2 cellular contexts compared by ENCODE assay signal in genomic region chr3:101532783-101533602, GRCh38.
TF ChIP-seq lines count a peak whose summit lies in the region.

No MANE protein-coding gene starts in this region.

TF ChIP-seq in SK-N-SH treated with all-trans-retinoic acid at 6 μM for 48 hours, 23 proteins besides CTCF, POLR2A, EP300 and RAD21:
- TF ChIP-seq ZNF565 (CRISPR knock-in tag; conservative IDR thresholded peaks at IDR 0.05; ENCODE audit: low read depth) (no peak), GLIS3 (CRISPR knock-in tag; IDR thresholded peaks at IDR 0.05) (no peak), TCF4 (CRISPR knock-in tag; IDR thresholded peaks at IDR 0.05; ENCODE audit: borderline replicate concordance) (no peak), BACH2 (CRISPR knock-in tag; IDR thresholded peaks at IDR 0.05; ENCODE audit: borderline replicate concordance) (no peak), ISL1 (CRISPR knock-in tag; IDR thresholded peaks at IDR 0.05) (no peak), ARNTL (CRISPR knock-in tag; IDR thresholded peaks at IDR 0.05; ENCODE audit: borderline replicate concordance, low read depth) (no peak), TOX (CRISPR knock-in tag; IDR thresholded peaks at IDR 0.05; ENCODE audit: borderline replicate concordance) (no peak), ZNF70 (CRISPR knock-in tag; IDR thresholded peaks at IDR 0.05) (no peak), ESRRG (CRISPR knock-in tag; IDR thresholded peaks at IDR 0.05) (no peak), ZC3H10 (CRISPR knock-in tag; IDR thresholded peaks at IDR 0.05) (no peak), SNAI2 (CRISPR knock-in tag; IDR thresholded peaks at IDR 0.05) (no peak)
- TF ChIP-seq, protein P1, sequence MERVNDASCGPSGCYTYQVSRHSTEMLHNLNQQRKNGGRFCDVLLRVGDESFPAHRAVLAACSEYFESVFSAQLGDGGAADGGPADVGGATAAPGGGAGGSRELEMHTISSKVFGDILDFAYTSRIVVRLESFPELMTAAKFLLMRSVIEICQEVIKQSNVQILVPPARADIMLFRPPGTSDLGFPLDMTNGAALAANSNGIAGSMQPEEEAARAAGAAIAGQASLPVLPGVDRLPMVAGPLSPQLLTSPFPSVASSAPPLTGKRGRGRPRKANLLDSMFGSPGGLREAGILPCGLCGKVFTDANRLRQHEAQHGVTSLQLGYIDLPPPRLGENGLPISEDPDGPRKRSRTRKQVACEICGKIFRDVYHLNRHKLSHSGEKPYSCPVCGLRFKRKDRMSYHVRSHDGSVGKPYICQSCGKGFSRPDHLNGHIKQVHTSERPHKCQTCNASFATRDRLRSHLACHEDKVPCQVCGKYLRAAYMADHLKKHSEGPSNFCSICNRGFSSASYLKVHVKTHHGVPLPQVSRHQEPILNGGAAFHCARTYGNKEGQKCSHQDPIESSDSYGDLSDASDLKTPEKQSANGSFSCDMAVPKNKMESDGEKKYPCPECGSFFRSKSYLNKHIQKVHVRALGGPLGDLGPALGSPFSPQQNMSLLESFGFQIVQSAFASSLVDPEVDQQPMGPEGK (CRISPR knock-in tag; IDR thresholded peaks at IDR 0.05; ENCODE audit: borderline replicate concordance), result no peak

TF ChIP-seq in SK-N-SH, 30 proteins besides CTCF, POLR2A, EP300 and RAD21:
- no peak for TF ChIP-seq TAF1 (IDR thresholded peaks at IDR 0.05; ENCODE audit: borderline replicate concordance, low read depth, low read length)
- no peak for TF ChIP-seq FOSL2 (IDR thresholded peaks at IDR 0.05; ENCODE audit: borderline replicate concordance, low read depth)
- TF ChIP-seq MAX (IDR thresholded peaks at IDR 0.05; ENCODE audit: low read depth), result no peak
- TF ChIP-seq SMC3 (IDR thresholded peaks at IDR 0.05; ENCODE audit: low read depth, low read length), result no peak
- no peak for TF ChIP-seq ELF1 (IDR thresholded peaks at IDR 0.05)
- no peak for TF ChIP-seq PBX3 (IDR thresholded peaks at IDR 0.05)
- TF ChIP-seq, protein P2, sequence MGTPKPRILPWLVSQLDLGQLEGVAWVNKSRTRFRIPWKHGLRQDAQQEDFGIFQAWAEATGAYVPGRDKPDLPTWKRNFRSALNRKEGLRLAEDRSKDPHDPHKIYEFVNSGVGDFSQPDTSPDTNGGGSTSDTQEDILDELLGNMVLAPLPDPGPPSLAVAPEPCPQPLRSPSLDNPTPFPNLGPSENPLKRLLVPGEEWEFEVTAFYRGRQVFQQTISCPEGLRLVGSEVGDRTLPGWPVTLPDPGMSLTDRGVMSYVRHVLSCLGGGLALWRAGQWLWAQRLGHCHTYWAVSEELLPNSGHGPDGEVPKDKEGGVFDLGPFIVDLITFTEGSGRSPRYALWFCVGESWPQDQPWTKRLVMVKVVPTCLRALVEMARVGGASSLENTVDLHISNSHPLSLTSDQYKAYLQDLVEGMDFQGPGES (IDR thresholded peaks at IDR 0.05; ENCODE audit: low read depth, low read length), result no peak
- no peak for TF ChIP-seq GATA2 (CRISPR knock-in tag; IDR thresholded peaks at IDR 0.05)
- TF ChIP-seq RFX5 (IDR thresholded peaks at IDR 0.05; ENCODE audit: low read length), result no peak
- TF ChIP-seq RCOR1 (IDR thresholded peaks at IDR 0.05; ENCODE audit: low read length), result no peak
- TF ChIP-seq FOXM1 (IDR thresholded peaks at IDR 0.05; ENCODE audit: low read depth), result no peak
- TF ChIP-seq GABPA (IDR thresholded peaks at IDR 0.05; ENCODE audit: low read depth), result no peak
- TF ChIP-seq NFIC (IDR thresholded peaks at IDR 0.05; ENCODE audit: borderline replicate concordance), result no peak
- no peak for TF ChIP-seq MXI1 (IDR thresholded peaks at IDR 0.05; ENCODE audit: low read depth, low read length)
- no peak for TF ChIP-seq NRF1 (IDR thresholded peaks at IDR 0.05; ENCODE audit: low read depth, low read length)
- no peak for TF ChIP-seq TEAD4 (IDR thresholded peaks at IDR 0.05; ENCODE audit: borderline replicate concordance, insufficient read depth)
